Comparison of ENCODE assay signal across 27 cellular contexts in genomic region chr12:111103583-111103982, GRCh38.
"Had no signal": no experiment of that assay in that cellular context is flagged by ENCODE, and none has a peak within 500 bp of the region (broad histone marks: within the 10 kb centered on the region; RNA-seq: fewer than 3 reads in every experiment).

No MANE protein-coding gene starts in this region.

- H3K4me1 Mint-ChIP-seq: mesothelial cell of epicardium had no signal

- H3K4me2 ChIP-seq: neural progenitor cell had no signal

- H3K36me3 ChIP-seq: left ventricle myocardium inferior, neural progenitor cell, neutrophil, right atrium auricular region, stomach, thyroid gland, transverse colon, upper lobe of left lung, vagina had no signal

- H3K4me3 ChIP-seq: left ventricle myocardium inferior, lung, neural progenitor cell, right atrium auricular region, skin epidermis, stomach, testis, thyroid gland, transverse colon, upper lobe of left lung, vagina had no signal

- H3K27me3 ChIP-seq: neural progenitor cell, neutrophil, right atrium auricular region, testis, thyroid gland, transverse colon, upper lobe of left lung, vagina had no signal

- H3K4me3 Mint-ChIP-seq: mesothelial cell of epicardium; naive B cell; natural killer cell; nephron progenitor cell; neural progenitor cell; stimulated activated naive B cell treated with anti-CD40 and anti-IgM and Interleukin-4, amounts not matched to agents 10 μg/mL and 1 μg/mL and 100 μg/mL, for 72 hours had no signal

- H3K4me1 ChIP-seq: left ventricle myocardium inferior, neural progenitor cell, parathyroid adenoma, right atrium auricular region, stomach, testis, thyroid gland, transverse colon, upper lobe of left lung had no signal

- ATAC-seq: natural killer cell; sciatic nerve; stimulated activated naive B cell treated with anti-CD40 and anti-IgM and Interleukin-4, amounts not matched to agents 10 μg/mL and 1 μg/mL and 100 μg/mL, for 72 hours; stimulated activated naive CD8-positive, alpha-beta T cell treated with anti-CD3 and anti-CD28 coated beads, Interleukin-15, Interleukin-2, amounts not matched to agents 100 U/mL and 50 U/mL, for 24 hours had no signal

- H2AFZ ChIP-seq: neural progenitor cell, parathyroid adenoma had no signal

- DNase-seq: islet precursor cell; left ventricle myocardium inferior; mesendoderm; naive B cell; natural killer cell; nephron progenitor cell; occipital lobe; stimulated activated CD4-positive, alpha-beta T cell treated with anti-CD3 and anti-CD28 coated beads, Interleukin-12 subunit alpha, Interleukin-12 subunit beta, amount 100 ng/mL, for 4 hours; stimulated activated CD4-positive, alpha-beta T cell treated with anti-CD3 and anti-CD28 coated beads, Interleukin-15, amount 100 ng/mL, for 24 hours; stimulated activated CD4-positive, alpha-beta T cell treated with anti-CD3 and anti-CD28 coated beads, Interleukin-2, amount 100 ng/mL, for 24 hours; stimulated activated CD4-positive, alpha-beta T cell treated with anti-CD3 and anti-CD28 coated beads, Interleukin-4, amount 100 ng/mL, for 1 hour; stimulated activated naive B cell treated with anti-CD40 and anti-IgM and Interleukin-4, amounts not matched to agents 10 μg/mL and 1 μg/mL and 100 μg/mL, for 72 hours; stimulated activated naive CD8-positive, alpha-beta T cell treated with anti-CD3 and anti-CD28 coated beads, Interleukin-15, Interleukin-2, amounts not matched to agents 100 U/mL and 50 U/mL, for 24 hours; stomach; testis; thyroid gland; transverse colon; upper lobe of left lung had no signal

- H3K36me3 Mint-ChIP-seq: natural killer cell; neural progenitor cell; stimulated activated naive B cell treated with anti-CD40 and anti-IgM and Interleukin-4, amounts not matched to agents 10 μg/mL and 1 μg/mL and 100 μg/mL, for 72 hours had no signal

- H3K9ac ChIP-seq: neural progenitor cell, parathyroid adenoma had no signal

- H3K9me3 ChIP-seq: neutrophil, testis, thyroid gland, transverse colon, upper lobe of left lung, vagina had no signal

- H3K9me3 Mint-ChIP-seq: natural killer cell, neural progenitor cell had no signal

- H3K27ac Mint-ChIP-seq: mesothelial cell of epicardium; natural killer cell; nephron progenitor cell; neural progenitor cell; stimulated activated naive B cell treated with anti-CD40 and anti-IgM and Interleukin-4, amounts not matched to agents 10 μg/mL and 1 μg/mL and 100 μg/mL, for 72 hours had no signal

- H3K79me2 ChIP-seq: parathyroid adenoma had no signal

- H3K27ac ChIP-seq: left ventricle myocardium inferior, neural progenitor cell, neutrophil, parathyroid adenoma, right atrium auricular region, stomach, testis, thyroid gland, transverse colon, upper lobe of left lung, vagina had no signal
